16 cellular contexts compared by ENCODE assay signal in genomic region chr4:85571008-85571407, GRCh38.
"Had no signal": no experiment of that assay in that cellular context is flagged by ENCODE, and none has a peak within 500 bp of the region (broad histone marks: within the 10 kb centered on the region; RNA-seq: fewer than 3 reads in every experiment).

No MANE protein-coding gene starts in this region.

- H3K4me1 ChIP-seq: foreskin keratinocyte had no signal

- H3K36me3 ChIP-seq: suprapubic skin had no signal

- H3K27ac ChIP-seq: foreskin keratinocyte, neutrophil had no signal

- ATAC-seq: foreskin keratinocyte; left cardiac atrium; naive thymus-derived CD4-positive, alpha-beta T cell; right cardiac atrium; stimulated activated naive CD8-positive, alpha-beta T cell treated with anti-CD3 and anti-CD28 coated beads, Interleukin-15, Interleukin-2, amounts not matched to agents 100 U/mL and 50 U/mL, for 24 hours had no signal

- H3K9me3 Mint-ChIP-seq: activated B cell treated with CpG ODN at 0.5 μM for 24 hours; activated CD4-positive, alpha-beta T cell treated with anti-CD3 and anti-CD28 coated beads, Interleukin-2, amount 10 ng/mL, durations not matched to agents 7 days and 5 days; type B pancreatic cell had no signal

- H3K27me3 ChIP-seq: foreskin keratinocyte, neutrophil, spleen, suprapubic skin had no signal

- DNase-seq: activated B cell treated with CpG ODN at 0.5 μM for 24 hours; activated CD4-positive, alpha-beta T cell treated with anti-CD3 and anti-CD28 coated beads, Interleukin-2, amount 10 ng/mL, durations not matched to agents 7 days and 5 days; activated CD8-positive, alpha-beta memory T cell treated with anti-CD3 and anti-CD28 coated beads for 24 hours; activated naive CD4-positive, alpha-beta T cell treated with Interleukin-2 at 50 U/mL for 16 hours; foreskin keratinocyte; immature natural killer cell; left cardiac atrium; naive thymus-derived CD4-positive, alpha-beta T cell; posterior cingulate gyrus; right cardiac atrium; spleen; stimulated activated naive CD8-positive, alpha-beta T cell treated with anti-CD3 and anti-CD28 coated beads, Interleukin-15, Interleukin-2, amounts not matched to agents 100 U/mL and 50 U/mL, for 24 hours had no signal

- H3K27ac Mint-ChIP-seq: activated CD4-positive, alpha-beta T cell treated with anti-CD3 and anti-CD28 coated beads, Interleukin-2, amount 10 ng/mL, durations not matched to agents 7 days and 5 days; immature natural killer cell; naive thymus-derived CD4-positive, alpha-beta T cell; type B pancreatic cell had no signal

- H3K4me3 Mint-ChIP-seq: activated B cell treated with CpG ODN at 0.5 μM for 24 hours; activated CD4-positive, alpha-beta T cell treated with anti-CD3 and anti-CD28 coated beads, Interleukin-2, amount 10 ng/mL, durations not matched to agents 7 days and 5 days; immature natural killer cell; naive thymus-derived CD4-positive, alpha-beta T cell; type B pancreatic cell had no signal

- H3K27me3 Mint-ChIP-seq: activated B cell treated with CpG ODN at 0.5 μM for 24 hours; activated CD4-positive, alpha-beta T cell treated with anti-CD3 and anti-CD28 coated beads, Interleukin-2, amount 10 ng/mL, durations not matched to agents 7 days and 5 days; naive thymus-derived CD4-positive, alpha-beta T cell; type B pancreatic cell had no signal

- H3K4me3 ChIP-seq: lung, spleen, suprapubic skin had no signal

- H3K4me1 Mint-ChIP-seq: activated CD4-positive, alpha-beta T cell treated with anti-CD3 and anti-CD28 coated beads, Interleukin-2, amount 10 ng/mL, durations not matched to agents 7 days and 5 days; immature natural killer cell; naive thymus-derived CD4-positive, alpha-beta T cell had no signal

- H3K9me3 ChIP-seq: neutrophil, spleen, suprapubic skin had no signal
